10 cellular contexts compared by ENCODE assay signal in the genomic region with DNA sequence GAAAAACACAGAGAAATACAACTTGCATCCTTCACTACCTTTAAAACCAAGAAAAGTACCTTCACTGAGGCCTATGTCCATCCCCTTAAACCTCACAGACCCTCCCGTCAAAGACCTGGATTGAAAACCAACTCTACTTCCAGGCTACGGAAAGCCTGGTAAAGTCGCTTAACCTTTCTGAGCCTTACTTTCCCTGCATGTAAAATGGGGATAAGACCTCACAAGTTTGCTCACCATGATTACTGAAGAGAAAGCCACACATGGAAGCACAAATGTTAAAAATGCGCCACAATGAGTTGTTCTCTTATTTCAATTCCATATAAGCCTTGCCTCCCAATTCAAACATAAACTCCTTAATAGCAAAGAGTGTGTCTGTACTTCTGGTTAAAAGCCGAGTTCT. TPM values are rescaled to one million over a fixed set of nuclear protein-coding genes. Genes with fewer than 3 reads are reported as not detected.
DNase-seq lines count a peak whose midpoint lies in the region; ATAC-seq and TF ChIP-seq lines count a peak whose summit lies in the region.
"Had no signal": no experiment of that assay in that cellular context is flagged by ENCODE, and none has a peak within 500 bp of the region (broad histone marks: within the 10 kb centered on the region; RNA-seq: fewer than 3 reads in every experiment).

No MANE protein-coding gene starts in this region.

- no peak overlapping the region for H3K9ac ChIP-seq in MM.1S (ENCODE audit: low read length)

- H3K9me2 ChIP-seq in MM.1S (replicated peaks; ENCODE audit: insufficient read depth, low read length): no peaks in the 10 kb centered on the region

- CTCF ChIA-PET in CD4-positive, alpha-beta T cell (lab: Charles Lee): no interaction called here

- peak overlapping the region; percentile 84 for H3K4me3 Mint-ChIP-seq in CD4-positive, alpha-beta T cell

- no peaks in the 10 kb centered on the region for H4K20me1 ChIP-seq in MM.1S (ENCODE audit: insufficient read depth, low read length)

- POLR2A ChIA-PET in CD4-positive, alpha-beta T cell (lab: Charles Lee): interaction anchor here (1.0 to 4.6 kb wide), 8 partner anchors 9 to 42 kb away, joined by 3 to 37 read pairs (median 5); no protein-coding TSS in a partner anchor

- H3K4me2 ChIP-seq in MM.1S (ENCODE audit: low read depth, low read length): peak overlapping the region; percentile 21; the same call in 1 of the 2 replicates

- 0 out of 2 replicates have a peak, but pooled peaks cover 2% of the 10 kb centered on the region for H3F3A ChIP-seq in MM.1S (ENCODE audit: insufficient read depth, low read length)

- no peaks in the 10 kb centered on the region for H3K36me3 ChIP-seq in MM.1S (replicated peaks; ENCODE audit: insufficient read depth, low read length)
- no peaks in the 10 kb centered on the region for H3K36me3 ChIP-seq in prostate gland

- peaks cover 14% of the 10 kb centered on the region; the same call in 1 of the 2 replicates for H3K4me1 ChIP-seq in MM.1S (ENCODE audit: low read length)
- peaks cover 15% of the 10 kb centered on the region for H3K4me1 ChIP-seq in prostate gland (replicated peaks)

- peaks cover 91% of the 10 kb centered on the region for H3K4me1 Mint-ChIP-seq in CD4-positive, alpha-beta T cell (ENCODE audit: low read depth)

- no peaks in the 10 kb centered on the region for H3K9me3 Mint-ChIP-seq in CD4-positive, alpha-beta T cell

- ATAC-seq in CD4-positive, alpha-beta T cell (ENCODE audit: poor library complexity): no peak
- ATAC-seq in HG02588 (IDR thresholded peaks at IDR 0.05; ENCODE audit: unreplicated experiment): no peak
- no peak for ATAC-seq in HG03378 (IDR thresholded peaks at IDR 0.05; ENCODE audit: unreplicated experiment)
- ATAC-seq in GM18511 (IDR thresholded peaks at IDR 0.05; ENCODE audit: unreplicated experiment): no peak

- 65% methylated on average over 5 of the region's 5 CpGs for WGBS in prostate gland

- no peak overlapping the region for H2AFZ ChIP-seq in MM.1S (ENCODE audit: low read length)

- no peak for TF ChIP-seq POLR2A in prostate gland (IDR thresholded peaks at IDR 0.05)

- no peaks in the 10 kb centered on the region for H3K9me3 ChIP-seq in CD4-positive, alpha-beta T cell (ENCODE audit: control insufficient read depth, low read length)
- H3K9me3 ChIP-seq in MM.1S (replicated peaks; ENCODE audit: insufficient read depth, low read length) (no peaks in the 10 kb centered on the region), prostate gland (no peaks in the 10 kb centered on the region)

- peak overlapping the region; percentile 94 for H3K27ac ChIP-seq in CD4-positive, alpha-beta T cell (ENCODE audit: low read depth, low read length)
- H3K27ac ChIP-seq in MM.1S (ENCODE audit: low read length) (peak overlapping the region; percentile 47; the same call in 1 of the 2 replicates), coronary artery (peak overlapping the region; percentile 71 to 77), prostate gland (peak overlapping the region; percentile 65 to 69)

- H3K27me3 Mint-ChIP-seq in CD4-positive, alpha-beta T cell: no peaks in the 10 kb centered on the region

- no peak for TF ChIP-seq CTCF in CD4-positive, alpha-beta T cell (IDR thresholded peaks at IDR 0.05)
- TF ChIP-seq CTCF in MM.1S (IDR thresholded peaks at IDR 0.05; ENCODE audit: low read length) (no peak), coronary artery (IDR thresholded peaks at IDR 0.05) (no peak), prostate gland (IDR thresholded peaks at IDR 0.05) (no peak)

- no peak for DNase-seq in CD4-positive, alpha-beta T cell
- DNase-seq in MM.1S (no peak), coronary artery (ENCODE audit: low spot score) (no peak), prostate gland (ENCODE audit: low spot score) (no peak), HuH-7 (ENCODE audit: low spot score) (no peak)
- DNase-seq: NCI-H774, SW 1271 had no signal

- H3K36me3 Mint-ChIP-seq in CD4-positive, alpha-beta T cell (ENCODE audit: low read depth): peaks cover 55% of the 10 kb centered on the region

- intact Hi-C loops in CD4-positive, alpha-beta T cell (cut with DNase I, micrococcal nuclease): no loop called here
- intact Hi-C loops in prostate gland (cut with DNase I): no loop called here

- no peaks in the 10 kb centered on the region for H3K79me2 ChIP-seq in MM.1S (ENCODE audit: low read length)

- peak overlapping the region; percentile 97 for H3K27ac Mint-ChIP-seq in CD4-positive, alpha-beta T cell

- H3K4me3 ChIP-seq in MM.1S (ENCODE audit: low read length) (no peak overlapping the region), coronary artery (no peak overlapping the region), prostate gland (no peak overlapping the region)

- no peaks in the 10 kb centered on the region for H3K27me3 ChIP-seq in CD4-positive, alpha-beta T cell (ENCODE audit: control insufficient read depth, insufficient read depth, low read length)
- H3K27me3 ChIP-seq in MM.1S (replicated peaks; ENCODE audit: insufficient read depth, low read length) (no peaks in the 10 kb centered on the region), prostate gland (replicated peaks; ENCODE audit: insufficient read depth) (no peaks in the 10 kb centered on the region)

RNA-seq across cellular contexts. Expression of gene ACTN1, which starts 8.4 kb away (rescaled TPM):
- total RNA-seq in CD4-positive, alpha-beta T cell: 100 to 1,000 TPM; 128 to 143 TPM
- total RNA-seq in prostate gland: 100 to 1,000 TPM; 197 to 240 TPM
